Comparison of ENCODE assay signal across 8 cellular contexts in the genomic region with DNA sequence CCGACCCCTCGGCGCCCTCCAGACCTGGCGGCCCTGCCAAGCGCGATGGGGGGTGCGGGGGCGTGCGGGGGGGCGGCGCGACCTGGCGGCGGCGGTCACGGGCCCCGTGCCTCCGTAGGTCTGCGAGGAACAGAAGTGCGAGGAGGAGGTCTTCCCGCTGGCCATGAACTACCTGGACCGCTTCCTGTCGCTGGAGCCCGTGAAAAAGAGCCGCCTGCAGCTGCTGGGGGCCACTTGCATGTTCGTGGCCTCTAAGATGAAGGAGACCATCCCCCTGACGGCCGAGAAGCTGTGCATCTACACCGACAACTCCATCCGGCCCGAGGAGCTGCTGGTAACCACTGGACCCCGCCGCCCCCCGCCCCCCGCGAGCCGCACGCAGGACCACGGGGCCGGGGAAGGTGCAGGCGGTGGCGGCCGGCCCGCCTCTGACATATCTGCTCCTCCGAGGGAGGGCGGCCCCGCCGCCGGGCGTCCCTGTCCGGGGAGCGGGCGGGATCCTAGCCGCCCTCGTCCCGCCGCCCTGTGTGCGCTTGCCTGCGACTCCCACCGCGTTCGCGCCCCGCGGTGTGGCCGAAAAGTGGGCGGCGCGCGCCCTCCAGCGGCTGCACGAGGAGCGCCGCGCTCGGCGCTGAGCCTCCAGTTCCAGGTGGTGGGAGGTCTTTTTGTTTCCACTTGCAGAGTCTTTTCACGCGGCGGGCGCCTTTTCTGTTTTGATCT. TPM values are rescaled to one million over a fixed set of nuclear protein-coding genes. Genes with fewer than 3 reads are reported as not detected.
DNase-seq lines count a peak whose midpoint lies in the region; ATAC-seq and TF ChIP-seq lines count a peak whose summit lies in the region.

No MANE protein-coding gene starts in this region.

- peak overlapping the region; percentile 100 for H3K9ac ChIP-seq in HCT116 (ENCODE audit: low read length)
- H3K9ac ChIP-seq in liver (ENCODE audit: low read depth in 1 of 2, low read length in 2 of 2): no peak overlapping the region

- H4K20me1 ChIP-seq in HCT116 (ENCODE audit: insufficient read depth): peaks cover 34% of the 10 kb centered on the region; the same call in 1 of the 2 replicates

- H3K36me3 ChIP-seq in HCT116 (ENCODE audit: control insufficient read depth in 1 of 2, insufficient read depth in 2 of 2, low read length in 2 of 2): peaks cover 17 to 45% of the 10 kb centered on the region in 2 experiments
- H3K36me3 ChIP-seq in liver (ENCODE audit: control insufficient read depth in 4 of 4, insufficient read depth in 3 of 4, low read depth in 1 of 4, low read length in 3 of 4): peaks cover under 1 to 20% (median 8%) of the 10 kb centered on the region in 4 donors

- peak; percentile 2; the same call in 1 of the 2 replicates for ATAC-seq in HCT116
- ATAC-seq in HG03469 (IDR thresholded peaks at IDR 0.05; ENCODE audit: unreplicated experiment): no peak

- H3K4me3 ChIP-seq in HCT116 (replicated peaks in 1 of 2; ENCODE audit: low read depth in 1 of 2, low read length in 2 of 2) (peak overlapping the region; percentile 96 to 99), liver (ENCODE audit: low read depth in 1 of 3, low read length in 3 of 3) (peak overlapping the region; percentile 70 to 95 (median 94))

- BruUV-seq in HCT116 (replicated peaks; lab: Mats Ljungman, UMichigan): no TSS peak

- H3K27ac Mint-ChIP-seq in activated CD4-positive, alpha-beta T cell treated with anti-CD3 and anti-CD28 coated beads, Interleukin-2, amount 10 ng/mL, durations not matched to agents 24 days and 14 days: no peak overlapping the region

- H3K27me3 ChIP-seq in HCT116 (ENCODE audit: insufficient read depth, low read length) (no peaks in the 10 kb centered on the region), liver (ENCODE audit: control insufficient read depth in 4 of 4, insufficient read depth in 4 of 4, low read length in 3 of 4) (no peaks in the 10 kb centered on the region)

- CTCF ChIA-PET in HCT116 (lab: Charles Lee): interaction anchor here (1.0 to 1.9 kb wide), 2 partner anchors 350 to 542 kb away, joined by 3 to 6 read pairs; no protein-coding TSS in a partner anchor

- no peaks in the 10 kb centered on the region for H3K9me3 Mint-ChIP-seq in activated CD4-positive, alpha-beta T cell treated with anti-CD3 and anti-CD28 coated beads, Interleukin-2, amount 10 ng/mL, durations not matched to agents 24 days and 14 days

- H3K36me3 Mint-ChIP-seq in activated CD4-positive, alpha-beta T cell treated with anti-CD3 and anti-CD28 coated beads, Interleukin-2, amount 10 ng/mL, durations not matched to agents 24 days and 14 days (ENCODE audit: low read depth): peaks cover 4% of the 10 kb centered on the region

- H3K4me1 ChIP-seq in HCT116 (ENCODE audit: control insufficient read depth in 1 of 2, insufficient read depth in 2 of 2, low read length in 2 of 2): peaks cover 10 to 63% of the 10 kb centered on the region in 2 experiments
- H3K4me1 ChIP-seq in liver (ENCODE audit: control insufficient read depth in 4 of 4, insufficient read depth in 4 of 4, low read length in 3 of 4): peaks cover 9 to 46% (median 32%) of the 10 kb centered on the region in 4 donors

- H3K27me3 Mint-ChIP-seq in activated CD4-positive, alpha-beta T cell treated with anti-CD3 and anti-CD28 coated beads, Interleukin-2, amount 10 ng/mL, durations not matched to agents 24 days and 14 days: peaks cover 27% of the 10 kb centered on the region

- peaks cover 82% of the 10 kb centered on the region for H3K79me2 ChIP-seq in HCT116 (ENCODE audit: insufficient read depth, low read length)

- H2AFZ ChIP-seq in HCT116 (ENCODE audit: low read depth, low read length, poor library complexity, severe bottlenecking): no peak overlapping the region

- H3K9me3 ChIP-seq in HCT116 (ENCODE audit: control insufficient read depth in 1 of 2, insufficient read depth in 1 of 2, low read depth in 1 of 2, low read length in 2 of 2) (no peaks in the 10 kb centered on the region), liver (ENCODE audit: control insufficient read depth in 4 of 4, low read length in 3 of 4) (no peaks in the 10 kb centered on the region)

- no peaks in the 10 kb centered on the region for H3K9me2 ChIP-seq in HCT116 (ENCODE audit: insufficient read depth)

- H3K4me1 Mint-ChIP-seq in activated CD4-positive, alpha-beta T cell treated with anti-CD3 and anti-CD28 coated beads, Interleukin-2, amount 10 ng/mL, durations not matched to agents 24 days and 14 days: peaks cover 3% of the 10 kb centered on the region

- intact Hi-C loops in HCT116 (cut with micrococcal nuclease): loop anchor here (1.0 kb wide), 1 partner anchor 542 kb away; no protein-coding TSS in a partner anchor
- intact Hi-C loops in activated CD4-positive, alpha-beta T cell treated with anti-CD3 and anti-CD28 coated beads, Interleukin-2, amount 10 ng/mL, durations not matched to agents 24 days and 14 days (cut with micrococcal nuclease): loop anchor here (1.0 to 5.0 kb wide), 6 partner anchors 59 to 801 kb away; partner anchors contain the start of genes CPT1A and FGF19

- H3K4me2 ChIP-seq in HCT116 (ENCODE audit: low read length): peak overlapping the region; percentile 90

- no peak for TF ChIP-seq POLR2A in HCT116 (IDR thresholded peaks at IDR 0.05; ENCODE audit: borderline replicate concordance, extremely low read depth, insufficient read depth, insufficient read length)

- no peak for TF ChIP-seq RAD21 in HCT116 (IDR thresholded peaks at IDR 0.05; ENCODE audit: low read depth)
- TF ChIP-seq RAD21 in liver (IDR thresholded peaks at IDR 0.05): peak; percentile 81 to 85

- TF ChIP-seq CTCF in HCT116 (IDR thresholded peaks at IDR 0.05 in 2 of 3, conservative IDR thresholded peaks at IDR 0.05 in 1 of 3; ENCODE audit: borderline replicate concordance in 1 of 3, insufficient read depth in 1 of 3, low read depth in 2 of 3, low read length in 2 of 3): peak in 2 of 3 experiments; percentile 76; a peak in 4 of 6 replicates
- peak; percentile 90 for TF ChIP-seq CTCF in liver (IDR thresholded peaks at IDR 0.05; ENCODE audit: low read depth, low read length, missing input control)

- peak overlapping the region; percentile 70 for H3K4me3 Mint-ChIP-seq in activated CD4-positive, alpha-beta T cell treated with anti-CD3 and anti-CD28 coated beads, Interleukin-2, amount 10 ng/mL, durations not matched to agents 24 days and 14 days

- DNase-seq in DMS153 treated with DMSO at 0.1 percent for 48 hours (lab: John Stamatoyannopoulos, UW; ENCODE audit: unreplicated experiment) (peak; percentile 59), HCT116 (ENCODE audit: low read depth, low spot score) (no peak), NCI-H345 (lab: John Stamatoyannopoulos, UW) (peak; percentile 74), dedifferentiated amniotic fluid mesenchymal stem cell (ENCODE audit: extremely low spot score) (peak; percentile 68)
- DNase-seq in activated CD4-positive, alpha-beta T cell treated with anti-CD3 and anti-CD28 coated beads, Interleukin-2, amount 10 ng/mL, durations not matched to agents 24 days and 14 days: peak; percentile 93
- peak; percentile 72 for DNase-seq in stimulated activated CD4-positive, alpha-beta T cell treated with anti-CD3 and anti-CD28 coated beads, Interleukin-2, amount 100 ng/mL, for 4 hours (ENCODE audit: low read depth)

- peak overlapping the region; percentile 96 for H3K27ac ChIP-seq in HCT116 (ENCODE audit: low read depth, low read length)
- H3K27ac ChIP-seq in liver (ENCODE audit: low read depth in 1 of 2, low read length in 2 of 2): peak overlapping the region; percentile 92 to 96

- POLR2A ChIA-PET in HCT116 (lab: Charles Lee): interaction anchor here (0.7 to 1.8 kb wide), 4 partner anchors 349 to 542 kb away, joined by 3 to 8 read pairs (median 4); partner anchors contain the start of gene MYEOV

- WGBS in liver: under 1% methylated on average over 81 of the region's 81 CpGs

- RAD21 ChIA-PET in HCT116 (lab: Charles Lee; ENCODE audit: low non-redundant PET in 1 of 2, low total read pairs in 2 of 2, uncharacterized antibody in 2 of 2, unreplicated experiment in 2 of 2): interaction anchor here (0.6 to 1.8 kb wide), 3 partner anchors 237 to 349 kb away, joined by 3 to 5 read pairs (median 3); partner anchors contain the start of gene MYEOV (in 1 of the 2)

TF ChIP-seq in HCT116, 20 proteins besides CTCF, POLR2A, EP300 and RAD21:
- TF ChIP-seq, protein P1, sequence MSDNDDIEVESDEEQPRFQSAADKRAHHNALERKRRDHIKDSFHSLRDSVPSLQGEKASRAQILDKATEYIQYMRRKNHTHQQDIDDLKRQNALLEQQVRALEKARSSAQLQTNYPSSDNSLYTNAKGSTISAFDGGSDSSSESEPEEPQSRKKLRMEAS (IDR thresholded peaks at IDR 0.05): no peak
- TF ChIP-seq SRF (IDR thresholded peaks at IDR 0.05; ENCODE audit: low read depth): no peak
- peak; percentile 48 for TF ChIP-seq YY1 (IDR thresholded peaks at IDR 0.05; ENCODE audit: extremely low read depth, insufficient replicate concordance, low read depth, low read length)
- TF ChIP-seq SP1 (IDR thresholded peaks at IDR 0.05; ENCODE audit: low read depth): no peak
- peak; percentile 72; the same call in 1 of the 2 replicates for TF ChIP-seq POLR2AphosphoS5 (IDR thresholded peaks at IDR 0.05; ENCODE audit: low read depth, low read length)
TF ChIP-seq in HCT116: peak in this region for 2.

RNA-seq across cellular contexts. Expression of gene CCND1, which starts 2.1 kb away (rescaled TPM):
- total RNA-seq in HCT116 (2021; ENCODE audit: unreplicated experiment): 601 TPM
- 284 and 460 TPM in 2 replicates for polyA plus RNA-seq in HCT116 (2012)
- total RNA-seq in activated CD4-positive, alpha-beta T cell treated with anti-CD3 and anti-CD28 coated beads, Interleukin-2, amount 10 ng/mL, durations not matched to agents 24 days and 14 days: 13.4 and 17.2 TPM in 2 replicates
- total RNA-seq in liver: 10 to 100 TPM; 35.5 to 71.1 TPM
- polyA plus RNA-seq in liver: 100 to 1,000 TPM in 1 of 2 donors, 10 to 100 TPM in 1; 28.9 to 100 TPM

RNA-seq across cellular contexts. Expression of gene LTO1, which starts 32.1 kb away (rescaled TPM):
- total RNA-seq in HCT116 (2021; ENCODE audit: unreplicated experiment): 21.3 TPM
- 14.4 and 23.1 TPM in 2 replicates for polyA plus RNA-seq in HCT116 (2012)
- total RNA-seq in activated CD4-positive, alpha-beta T cell treated with anti-CD3 and anti-CD28 coated beads, Interleukin-2, amount 10 ng/mL, durations not matched to agents 24 days and 14 days: 29.3 and 32.1 TPM in 2 replicates
- 10 to 100 TPM in 1 of 2 donors, 1 to 10 TPM in 1; 8.3 to 12.3 TPM for total RNA-seq in liver
- polyA plus RNA-seq in liver: 1 to 10 TPM; 4.9 to 6.4 TPM
